In the genomic region with DNA sequence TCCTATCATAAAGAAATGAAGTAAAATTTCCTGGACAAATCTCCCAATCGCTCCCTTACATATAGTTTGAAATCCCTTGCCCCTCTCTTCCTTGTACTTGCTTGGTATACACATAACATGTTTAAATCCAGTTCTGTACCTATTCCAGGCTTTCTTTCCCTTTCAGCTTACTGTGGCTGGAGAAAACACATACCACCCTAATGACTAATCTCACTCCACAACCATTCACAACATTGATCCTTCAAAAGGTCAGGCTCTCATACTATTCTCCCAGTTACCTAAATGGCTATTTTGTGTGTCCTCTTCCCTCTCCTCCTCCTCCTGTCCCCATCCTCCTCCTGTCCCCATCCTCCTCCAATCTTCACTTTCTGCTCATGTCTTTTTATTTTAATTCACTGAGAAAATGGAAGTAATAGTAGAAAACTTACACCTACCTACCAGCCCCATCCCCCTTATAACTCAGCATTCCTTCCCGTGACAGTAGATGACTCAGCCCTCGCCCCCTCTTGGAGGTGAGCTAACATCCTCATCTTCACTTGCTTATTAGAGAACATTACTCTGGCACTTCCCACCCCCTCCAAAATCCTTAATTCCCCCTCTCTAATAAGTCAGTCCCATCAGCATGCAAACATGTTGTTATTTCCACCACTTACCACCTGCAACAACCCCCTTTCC, we compare ENCODE assay signal across 19 cellular contexts.
DNase-seq lines count a peak whose midpoint lies in the region; ATAC-seq and TF ChIP-seq lines count a peak whose summit lies in the region.
"Had no signal": no experiment of that assay in that cellular context is flagged by ENCODE, and none has a peak within 500 bp of the region (broad histone marks: within the 10 kb centered on the region; RNA-seq: fewer than 3 reads in every experiment).

No MANE protein-coding gene starts in this region.

- peak overlapping the region; percentile 52 for H3K27ac ChIP-seq in GM23248
- H3K27ac ChIP-seq: cardiac muscle cell, left ventricle myocardium inferior had no signal

- WGBS in GM23248 (ENCODE audit: low coverage in 1 of 2, low lambda C conversion rate in 2 of 2, missing lambda C conversion rate in 2 of 2), 2 experiments: 33 to 35% methylated on average over 3 of the region's 3 CpGs

- no peak for ATAC-seq in HG02642 (IDR thresholded peaks at IDR 0.05; ENCODE audit: poor library complexity, unreplicated experiment)
- ATAC-seq: GM12878; stimulated activated naive B cell treated with anti-CD40 and anti-IgM and Interleukin-4, amounts not matched to agents 10 μg/mL and 1 μg/mL and 100 μg/mL, for 72 hours had no signal

- H3K4me1 ChIP-seq in GM23248 (ENCODE audit: insufficient read depth): peaks cover 34% of the 10 kb centered on the region
- H3K4me1 ChIP-seq: Caco-2, left ventricle myocardium inferior had no signal

- in situ Hi-C loops in GM23248 (cut with MboI): no loop called here

- no peak overlapping the region for H3K4me3 Mint-ChIP-seq in activated naive CD8-positive, alpha-beta T cell treated with anti-CD3 and anti-CD28 coated beads for 36 hours
- H3K4me3 Mint-ChIP-seq: activated B cell treated with CpG ODN at 0.5 μM for 24 hours; stimulated activated naive B cell treated with anti-CD40 and anti-IgM and Interleukin-4, amounts not matched to agents 10 μg/mL and 1 μg/mL and 100 μg/mL, for 72 hours had no signal

- H3K4me2 ChIP-seq in GM23248 (ENCODE audit: unreplicated experiment): peak overlapping the region; percentile 56

- no peaks in the 10 kb centered on the region for H3K9me3 ChIP-seq in GM23248 (ENCODE audit: low read depth)
- H3K9me3 ChIP-seq: Caco-2 had no signal

- no peak overlapping the region for H3K27ac Mint-ChIP-seq in activated naive CD8-positive, alpha-beta T cell treated with anti-CD3 and anti-CD28 coated beads for 36 hours
- H3K27ac Mint-ChIP-seq: activated B cell treated with CpG ODN at 0.5 μM for 24 hours; stimulated activated naive B cell treated with anti-CD40 and anti-IgM and Interleukin-4, amounts not matched to agents 10 μg/mL and 1 μg/mL and 100 μg/mL, for 72 hours had no signal

- H3K27me3 Mint-ChIP-seq in activated naive CD8-positive, alpha-beta T cell treated with anti-CD3 and anti-CD28 coated beads for 36 hours: no peaks in the 10 kb centered on the region
- H3K27me3 Mint-ChIP-seq: activated B cell treated with CpG ODN at 0.5 μM for 24 hours; stimulated activated naive B cell treated with anti-CD40 and anti-IgM and Interleukin-4, amounts not matched to agents 10 μg/mL and 1 μg/mL and 100 μg/mL, for 72 hours had no signal

- H3K9me3 Mint-ChIP-seq in activated naive CD8-positive, alpha-beta T cell treated with anti-CD3 and anti-CD28 coated beads for 36 hours: peaks cover 6% of the 10 kb centered on the region

- no peaks in the 10 kb centered on the region for H4K20me1 ChIP-seq in GM23248 (ENCODE audit: insufficient read depth)

- DNase-seq in GM23248 (peak; percentile 58), RPMI7951 (ENCODE audit: low read depth) (peak; percentile 17), fibroblast of mammary gland (ENCODE audit: low read depth) (peak; percentile 53), putamen (ENCODE audit: low spot score) (peak; percentile 76), GM19240 (ENCODE audit: insufficient read length, low spot score) (no peak), mucosa of gallbladder (ENCODE audit: low spot score) (no peak)
- DNase-seq in activated naive CD8-positive, alpha-beta T cell treated with anti-CD3 and anti-CD28 coated beads for 36 hours: no peak
- DNase-seq: activated B cell treated with CpG ODN at 0.5 μM for 24 hours; activated T-cell treated with anti-CD3 and anti-CD28 coated beads, Interleukin-2, amount 50 U/mL, for 48 hours; Caco-2; left ventricle myocardium inferior; NCI-H510A; occipital lobe; SIG-M5; stimulated activated CD4-positive, alpha-beta T cell treated with anti-CD3 and anti-CD28 coated beads, Interleukin-1b, Interleukin-23, amount 100 ng/mL, for 48 hours; stimulated activated naive B cell treated with anti-CD40 and anti-IgM and Interleukin-4, amounts not matched to agents 10 μg/mL and 1 μg/mL and 100 μg/mL, for 72 hours had no signal

- no peak overlapping the region for H3K9ac ChIP-seq in GM23248

- no peak for TF ChIP-seq CTCF in fibroblast of mammary gland (conservative IDR thresholded peaks at IDR 0.05; ENCODE audit: control insufficient read depth, insufficient read depth, low read depth, low read length)

- H2AFZ ChIP-seq in GM23248: peak overlapping the region; percentile 41; the same call in 1 of the 2 replicates

- no peaks in the 10 kb centered on the region for H3K36me3 Mint-ChIP-seq in activated naive CD8-positive, alpha-beta T cell treated with anti-CD3 and anti-CD28 coated beads for 36 hours

- H3K4me3 ChIP-seq in GM23248 (peak overlapping the region; percentile 23; the same call in 1 of the 2 replicates), fibroblast of mammary gland (ENCODE audit: control insufficient read depth, low read depth, low read length) (no peak overlapping the region)
- H3K4me3 ChIP-seq: cardiac muscle cell, GM12878, left ventricle myocardium inferior had no signal

- H3K27me3 ChIP-seq in GM23248 (replicated peaks; ENCODE audit: insufficient read depth): no peaks in the 10 kb centered on the region
- H3K27me3 ChIP-seq: cardiac muscle cell had no signal

- H3K9me2 ChIP-seq in GM23248 (ENCODE audit: insufficient read depth): no peaks in the 10 kb centered on the region

- H3F3A ChIP-seq in GM23248 (ENCODE audit: insufficient read depth): 0 out of 2 replicates have a peak, but pooled peaks cover 12% of the 10 kb centered on the region

- no peaks in the 10 kb centered on the region for H3K36me3 ChIP-seq in GM23248 (ENCODE audit: low read depth)
- H3K36me3 ChIP-seq: cardiac muscle cell, left ventricle myocardium inferior had no signal

- no peaks in the 10 kb centered on the region for H3K4me1 Mint-ChIP-seq in activated naive CD8-positive, alpha-beta T cell treated with anti-CD3 and anti-CD28 coated beads for 36 hours
- H3K4me1 Mint-ChIP-seq: activated B cell treated with CpG ODN at 0.5 μM for 24 hours; stimulated activated naive B cell treated with anti-CD40 and anti-IgM and Interleukin-4, amounts not matched to agents 10 μg/mL and 1 μg/mL and 100 μg/mL, for 72 hours had no signal

- H3K79me2 ChIP-seq in GM23248 (ENCODE audit: insufficient read depth): no peaks in the 10 kb centered on the region

Comparison
In these comparisons a context has a peak if more than half of its experiments do, and no peak if none do; other contexts are left out.
1. DNase-seq: peak in GM23248 (single experiment), RPMI7951 (single experiment), fibroblast of mammary gland (single experiment) and putamen (single experiment); none in GM19240 (single experiment), mucosa of gallbladder (single experiment) and activated naive CD8-positive, alpha-beta T cell treated with anti-CD3 and anti-CD28 coated beads for 36 hours (single experiment).